22 cellular contexts compared by ENCODE assay signal in the genomic region with DNA sequence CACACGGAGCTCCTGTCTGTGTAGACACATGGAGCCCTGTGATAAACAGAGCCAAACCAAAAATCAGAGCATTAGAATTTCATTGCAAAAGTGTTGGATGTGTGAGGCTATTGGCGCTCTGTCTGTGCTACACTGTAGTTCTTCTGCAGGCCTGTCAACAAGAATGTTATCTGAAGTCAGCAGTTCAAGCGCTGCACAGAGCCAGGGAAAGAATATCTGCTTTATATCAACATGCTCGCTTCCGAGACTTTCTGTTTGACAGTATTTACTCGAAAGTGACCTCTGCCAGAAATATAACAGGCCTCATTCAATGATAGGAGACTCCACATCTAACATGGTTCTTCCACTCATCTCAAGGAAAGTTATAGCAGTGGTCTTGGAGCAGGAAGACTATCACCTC.
A peak's percentile ranks its signal among the peaks of the same experiment; 100 is the strongest.
DNase-seq lines count a peak whose midpoint lies in the region; ATAC-seq and TF ChIP-seq lines count a peak whose summit lies in the region.
"Had no signal": no experiment of that assay in that cellular context is flagged by ENCODE, and none has a peak within 500 bp of the region (broad histone marks: within the 10 kb centered on the region; RNA-seq: fewer than 3 reads in every experiment).

No MANE protein-coding gene starts in this region.

- TF ChIP-seq CTCF in coronary artery (IDR thresholded peaks at IDR 0.05) (no peak), adrenal gland (IDR thresholded peaks at IDR 0.05) (no peak)

- 31% methylated on average over 6 of the region's 6 CpGs for WGBS in right cardiac atrium
- WGBS in adrenal gland, 4 donors: 45 to 63% (median 57%) methylated on average over 6 of the region's 6 CpGs

- H3K27ac ChIP-seq in right cardiac atrium (ENCODE audit: low read length): no peak overlapping the region
- H3K27ac ChIP-seq in muscle layer of duodenum (ENCODE audit: low read length): peak overlapping the region; percentile 10
- H3K27ac ChIP-seq in coronary artery: no peak overlapping the region
- no peak overlapping the region for H3K27ac ChIP-seq in adrenal gland

- peak; percentile 99 for ATAC-seq in Right ventricle myocardium superior (ENCODE audit: poor library complexity)
- peak; percentile 85 to 98 for ATAC-seq in right cardiac atrium
- no peak for ATAC-seq in GM19328 (IDR thresholded peaks at IDR 0.05; ENCODE audit: unreplicated experiment)
- ATAC-seq: activated CD4-positive, alpha-beta T cell treated with anti-CD3 and anti-CD28 coated beads for 36 hours; activated T-cell treated with anti-CD3 and anti-CD28 coated beads, Interleukin-2, amount 50 U/mL, for 72 hours; T-cell had no signal

- no peaks in the 10 kb centered on the region for H3K36me3 ChIP-seq in muscle layer of duodenum (ENCODE audit: control insufficient read depth in 1 of 2, insufficient read depth in 2 of 2, low read length in 2 of 2)
- H3K36me3 ChIP-seq in adrenal gland (replicated peaks in 1 of 2): no peaks in the 10 kb centered on the region

- no peak for TF ChIP-seq POLR2A in adrenal gland (IDR thresholded peaks at IDR 0.05)

- H3K27me3 ChIP-seq in right cardiac atrium (ENCODE audit: control insufficient read depth, insufficient read depth) (no peaks in the 10 kb centered on the region), muscle layer of duodenum (ENCODE audit: low read depth, low read length) (no peaks in the 10 kb centered on the region), adrenal gland (no peaks in the 10 kb centered on the region)

- H3K9me3 ChIP-seq in right cardiac atrium (ENCODE audit: control insufficient read depth, low read length) (no peaks in the 10 kb centered on the region), muscle layer of duodenum (ENCODE audit: control insufficient read depth in 1 of 2, low read length in 2 of 2) (no peaks in the 10 kb centered on the region), adrenal gland (replicated peaks in 1 of 3) (no peaks in the 10 kb centered on the region)

- H3K4me3 ChIP-seq in right cardiac atrium (ENCODE audit: low read length): no peak overlapping the region
- H3K4me3 ChIP-seq in muscle layer of duodenum (ENCODE audit: low read depth in 1 of 2, low read length in 2 of 2): no peak overlapping the region
- H3K4me3 ChIP-seq in coronary artery: no peak overlapping the region
- no peak overlapping the region for H3K4me3 ChIP-seq in adrenal gland

- DNase-seq in Right ventricle myocardium superior: no peak
- DNase-seq in cardiac septum (ENCODE audit: low spot score): no peak
- peak in 2 of 3 donors; percentile 42 to 55 for DNase-seq in right cardiac atrium
- no peak for DNase-seq in coronary artery (ENCODE audit: low spot score)
- DNase-seq in Ammon's horn (ENCODE audit: low spot score): no peak
- DNase-seq in adrenal gland: no peak
- DNase-seq: 8988T; activated CD4-positive, alpha-beta T cell treated with anti-CD3 and anti-CD28 coated beads for 36 hours; activated T-cell treated with anti-CD3 and anti-CD28 coated beads, Interleukin-2, amount 50 U/mL, for 72 hours; Calu3; EL; kidney; midbrain; NCI-H1417; NCI-H2107; NCI-H524 treated with DMSO at 0.1 percent for 48 hours; retina; SHP77; stimulated activated CD4-positive, alpha-beta T cell treated with anti-CD3 and anti-CD28 coated beads, Interleukin-15, amount 100 ng/mL, for 24 hours; T-cell had no signal

- intact Hi-C loops in Right ventricle myocardium superior (cut with DNase I): no loop called here
- intact Hi-C loops in cardiac septum (cut with DNase I): no loop called here
- intact Hi-C loops in right cardiac atrium (cut with DNase I): no loop called here
- intact Hi-C loops in adrenal gland (cut with DNase I): no loop called here

- H3K4me1 ChIP-seq in right cardiac atrium (ENCODE audit: control insufficient read depth, insufficient read depth, low read length): peaks cover 1% of the 10 kb centered on the region
- peaks cover 3 to 24% of the 10 kb centered on the region in 2 donors for H3K4me1 ChIP-seq in muscle layer of duodenum (ENCODE audit: control insufficient read depth in 1 of 2, insufficient read depth in 2 of 2, low read length in 2 of 2)
- no peaks in the 10 kb centered on the region for H3K4me1 ChIP-seq in adrenal gland (replicated peaks in 1 of 2)

Comparison
In these comparisons a context has a peak if more than half of its experiments do, and no peak if none do; other contexts are left out.
1. DNase-seq: peak in right cardiac atrium (2 of 3); none in Right ventricle myocardium superior (single experiment), cardiac septum (single experiment), coronary artery (single experiment), Ammon's horn (single experiment) and adrenal gland (0 of 7).